9 cellular contexts compared by ENCODE assay signal in the genomic region with DNA sequence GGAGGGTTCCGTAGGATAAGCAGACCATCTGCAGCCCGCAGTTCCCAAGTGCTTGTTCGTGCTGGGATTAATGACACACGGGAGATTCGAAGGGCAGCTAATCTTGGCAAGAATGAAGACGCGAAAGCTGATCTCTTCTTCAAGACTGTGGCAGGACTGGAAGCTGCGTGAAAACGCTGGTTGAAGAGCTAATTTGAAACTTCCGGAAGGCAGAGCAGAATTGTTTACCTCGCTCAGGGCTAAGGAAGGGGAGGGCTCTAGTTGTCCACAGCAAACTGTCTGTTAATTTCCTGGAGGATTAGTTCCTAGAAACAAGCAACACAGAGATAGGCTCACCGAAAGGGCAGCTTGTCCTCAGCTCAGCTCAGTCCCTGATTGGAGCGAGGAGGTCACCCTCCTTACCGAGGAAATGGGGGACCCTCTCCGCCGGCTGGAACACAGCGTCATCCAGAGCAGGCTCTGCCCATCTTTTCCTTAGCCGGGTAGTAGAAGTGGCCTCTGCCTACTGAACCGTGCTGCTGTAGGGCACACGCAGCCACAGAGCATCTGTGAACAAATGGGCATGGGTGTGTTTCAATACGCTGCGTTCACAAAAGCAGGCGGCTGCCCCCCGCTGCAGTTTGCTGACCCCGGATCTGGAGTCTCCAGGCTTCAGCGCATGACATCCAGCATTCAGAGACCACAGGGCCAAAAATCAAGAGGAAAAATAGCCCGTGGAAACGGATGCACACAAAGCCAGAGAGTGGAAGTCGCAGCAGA. TPM values are rescaled to one million over a fixed set of nuclear protein-coding genes. Genes with fewer than 3 reads are reported as not detected.
A peak's percentile ranks its signal among the peaks of the same experiment; 100 is the strongest.
DNase-seq lines count a peak whose midpoint lies in the region; ATAC-seq and TF ChIP-seq lines count a peak whose summit lies in the region.
"Had no signal": no experiment of that assay in that cellular context is flagged by ENCODE, and none has a peak within 500 bp of the region (broad histone marks: within the 10 kb centered on the region; RNA-seq: fewer than 3 reads in every experiment).

No MANE protein-coding gene starts in this region.

- no peak for ATAC-seq in HG02981 (IDR thresholded peaks at IDR 0.05; ENCODE audit: unreplicated experiment)

- H3K27me3 ChIP-seq in DOHH2 (ENCODE audit: control insufficient read depth, low read length) (peaks cover 21% of the 10 kb centered on the region), parathyroid adenoma (ENCODE audit: control insufficient read depth, insufficient read depth, low read length) (no peaks in the 10 kb centered on the region)

- peaks cover 24% of the 10 kb centered on the region for H3K4me1 Mint-ChIP-seq in activated T-cell treated with anti-CD3 and anti-CD28 coated beads, Interleukin-2, amount 50 U/mL, for 24 hours (ENCODE audit: low read depth)
- H3K4me1 Mint-ChIP-seq in glutamatergic neuron (ENCODE audit: low read depth, unreplicated experiment): peaks cover 17% of the 10 kb centered on the region

- H3K79me2 ChIP-seq in DOHH2 (ENCODE audit: control insufficient read depth, low read length) (no peaks in the 10 kb centered on the region), parathyroid adenoma (no peaks in the 10 kb centered on the region)

- H3K27ac ChIP-seq in DOHH2 (ENCODE audit: low read depth, low read length): no peak overlapping the region
- H3K27ac ChIP-seq in parathyroid adenoma: peak overlapping the region; percentile 70
- H3K27ac ChIP-seq: KMS-11 had no signal

- no peaks in the 10 kb centered on the region for H3K9me2 ChIP-seq in DOHH2 (replicated peaks; ENCODE audit: control insufficient read depth, low read length)

- no peak for TF ChIP-seq CTCF in DOHH2 (IDR thresholded peaks at IDR 0.05; ENCODE audit: low read depth, low read length, poor library complexity, severe bottlenecking)
- no peak for TF ChIP-seq CTCF in fibroblast of villous mesenchyme (IDR thresholded peaks at IDR 0.05; ENCODE audit: insufficient read depth, low read depth, low read length)
- TF ChIP-seq CTCF in parathyroid adenoma (IDR thresholded peaks at IDR 0.05): no peak
- no peak for TF ChIP-seq CTCF in glutamatergic neuron (IDR thresholded peaks at IDR 0.05; ENCODE audit: partially characterized antibody, unreplicated experiment)

- peak overlapping the region; percentile 63 for H3K27ac Mint-ChIP-seq in activated T-cell treated with anti-CD3 and anti-CD28 coated beads, Interleukin-2, amount 50 U/mL, for 24 hours
- no peak overlapping the region for H3K27ac Mint-ChIP-seq in glutamatergic neuron (ENCODE audit: unreplicated experiment)

- H3K9me3 Mint-ChIP-seq in activated T-cell treated with anti-CD3 and anti-CD28 coated beads, Interleukin-2, amount 50 U/mL, for 24 hours: peaks cover 4% of the 10 kb centered on the region
- H3K9me3 Mint-ChIP-seq in glutamatergic neuron (ENCODE audit: unreplicated experiment): peaks cover 6% of the 10 kb centered on the region

- peak overlapping the region; percentile 24 for H3K4me2 ChIP-seq in DOHH2 (ENCODE audit: low read length)
- peak overlapping the region; percentile 77 for H3K4me2 ChIP-seq in parathyroid adenoma (ENCODE audit: low read length)
- H3K4me2 ChIP-seq: KMS-11 had no signal

- no peaks in the 10 kb centered on the region for H4K20me1 ChIP-seq in DOHH2 (ENCODE audit: control insufficient read depth, insufficient read depth, low read depth, low read length)

- no peaks in the 10 kb centered on the region for H3K27me3 Mint-ChIP-seq in activated T-cell treated with anti-CD3 and anti-CD28 coated beads, Interleukin-2, amount 50 U/mL, for 24 hours
- peaks cover 4% of the 10 kb centered on the region for H3K27me3 Mint-ChIP-seq in glutamatergic neuron (ENCODE audit: unreplicated experiment)

- peak overlapping the region; percentile 68 for H2AFZ ChIP-seq in parathyroid adenoma

- no peaks in the 10 kb centered on the region for H3F3A ChIP-seq in DOHH2 (ENCODE audit: control insufficient read depth, insufficient read depth)

- no peak overlapping the region for H3K9ac ChIP-seq in parathyroid adenoma
- H3K9ac ChIP-seq: KMS-11 had no signal

- H3K36me3 ChIP-seq in DOHH2 (ENCODE audit: control insufficient read depth, low read length): no peaks in the 10 kb centered on the region
- H3K36me3 ChIP-seq in parathyroid adenoma (ENCODE audit: control insufficient read depth, insufficient read depth, low read length): no peaks in the 10 kb centered on the region

- H3K4me1 ChIP-seq in DOHH2 (ENCODE audit: control insufficient read depth, low read length) (peaks cover 6% of the 10 kb centered on the region), parathyroid adenoma (peaks cover 3% of the 10 kb centered on the region)

- H3K9me3 ChIP-seq in DOHH2 (ENCODE audit: control insufficient read depth, insufficient read depth, low read length) (peaks cover 4% of the 10 kb centered on the region; the same call in 1 of the 2 replicates), parathyroid adenoma (ENCODE audit: control insufficient read depth, low read length) (no peaks in the 10 kb centered on the region)

- peaks cover 2% of the 10 kb centered on the region for H3K36me3 Mint-ChIP-seq in activated T-cell treated with anti-CD3 and anti-CD28 coated beads, Interleukin-2, amount 50 U/mL, for 24 hours (ENCODE audit: low read depth)
- H3K36me3 Mint-ChIP-seq in glutamatergic neuron (ENCODE audit: unreplicated experiment): peaks cover 4% of the 10 kb centered on the region

- DNase-seq in NCI-H146 treated with DMSO at 0.1 percent for 48 hours (lab: John Stamatoyannopoulos, UW; ENCODE audit: unreplicated experiment) (peak; percentile 16), fibroblast of villous mesenchyme (ENCODE audit: low read depth) (peak; percentile 80), occipital lobe (lab: John Stamatoyannopoulos, UW) (no peak), glutamatergic neuron (no peak)
- DNase-seq in activated T-cell treated with anti-CD3 and anti-CD28 coated beads, Interleukin-2, amount 50 U/mL, for 24 hours: peak; percentile 65

- peak overlapping the region; percentile 68 for H3K4me3 Mint-ChIP-seq in activated T-cell treated with anti-CD3 and anti-CD28 coated beads, Interleukin-2, amount 50 U/mL, for 24 hours
- H3K4me3 Mint-ChIP-seq in glutamatergic neuron (ENCODE audit: unreplicated experiment): no peak overlapping the region

- no peak overlapping the region for H3K4me3 ChIP-seq in DOHH2 (ENCODE audit: low read length)
- peak overlapping the region; percentile 38 for H3K4me3 ChIP-seq in fibroblast of villous mesenchyme (ENCODE audit: low read depth, low read length)
- peak overlapping the region; percentile 50 for H3K4me3 ChIP-seq in parathyroid adenoma (ENCODE audit: low read depth, low read length)

RNA-seq across cellular contexts. Expression of a gene that starts 16.7 kb away (rescaled TPM):
- 12.6 and 25.0 TPM in 2 replicates for total RNA-seq in fibroblast of villous mesenchyme
- total RNA-seq in occipital lobe: 26.2 TPM
- total RNA-seq in glutamatergic neuron (ENCODE audit: unreplicated experiment): 252 TPM

RNA-seq across cellular contexts. Expression of a gene that starts 26.6 kb away (rescaled TPM):
- total RNA-seq in fibroblast of villous mesenchyme: 19.4 and 24.2 TPM in 2 replicates
- 11.7 TPM for total RNA-seq in occipital lobe
- 24.3 TPM for total RNA-seq in glutamatergic neuron (ENCODE audit: unreplicated experiment)

Comparison
In these comparisons a context has a peak if more than half of its experiments do, and no peak if none do; other contexts are left out.
1. DNase-seq: peak in NCI-H146 treated with DMSO at 0.1 percent for 48 hours (single experiment), activated T-cell treated with anti-CD3 and anti-CD28 coated beads, Interleukin-2, amount 50 U/mL, for 24 hours (single experiment) and fibroblast of villous mesenchyme (single experiment); none in occipital lobe (single experiment) and glutamatergic neuron (single experiment).